ENCODE assay signal across 8 cellular contexts in the genomic region with DNA sequence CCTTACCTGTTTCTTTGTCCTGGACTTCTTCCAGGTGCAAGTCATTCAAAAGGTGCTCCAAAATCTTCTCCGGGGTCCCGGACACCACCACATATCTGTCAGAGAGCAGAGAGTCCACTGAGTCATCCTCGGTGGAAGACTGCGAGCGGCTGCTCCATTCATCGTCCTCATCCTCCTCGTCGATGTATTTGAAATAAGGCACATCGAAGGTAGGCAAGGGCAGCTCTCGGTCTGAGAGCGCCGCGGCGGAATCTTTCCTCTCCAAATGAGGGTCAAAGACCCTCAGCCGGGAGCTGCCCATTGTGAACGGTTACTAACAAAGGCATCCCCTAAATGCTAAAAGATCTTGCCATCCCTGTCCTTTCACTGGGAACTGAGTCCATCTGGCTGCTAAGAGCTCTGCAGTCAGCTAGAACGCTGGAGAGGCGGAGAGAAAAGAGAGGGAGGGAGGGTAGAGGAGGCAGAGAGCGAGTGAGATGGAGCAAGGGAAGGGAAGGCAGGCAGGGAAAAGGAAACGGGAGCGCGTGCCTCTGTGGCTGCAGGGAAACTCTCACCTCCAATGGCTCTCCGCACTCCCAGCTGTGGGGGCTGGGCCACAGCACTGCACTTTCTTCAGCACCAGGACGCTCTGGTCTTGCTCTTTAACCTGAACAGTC.
DNase-seq lines count a peak whose midpoint lies in the region; ATAC-seq and TF ChIP-seq lines count a peak whose summit lies in the region.

No MANE protein-coding gene starts in this region.

- H3K4me1 Mint-ChIP-seq in activated T-cell treated with anti-CD3 and anti-CD28 coated beads, Interleukin-2, amount 50 U/mL, for 24 hours (ENCODE audit: low read depth), result no peaks in the 10 kb centered on the region

- ATAC-seq in GM19467 (IDR thresholded peaks at IDR 0.05; ENCODE audit: unreplicated experiment) (no peak), GM21737 (IDR thresholded peaks at IDR 0.05; ENCODE audit: unreplicated experiment) (no peak)

- H3K9ac ChIP-seq in adipocyte (ENCODE audit: low read length), result peak overlapping the region; percentile 59

- TF ChIP-seq EP300 in ovary (IDR thresholded peaks at IDR 0.05), result no peak

- H3K4me3 Mint-ChIP-seq in activated T-cell treated with anti-CD3 and anti-CD28 coated beads, Interleukin-2, amount 50 U/mL, for 24 hours, result no peak overlapping the region

- no peaks in the 10 kb centered on the region for H3K36me3 Mint-ChIP-seq in activated T-cell treated with anti-CD3 and anti-CD28 coated beads, Interleukin-2, amount 50 U/mL, for 24 hours (ENCODE audit: low read depth)

- TF ChIP-seq CTCF in left ventricle myocardium inferior (IDR thresholded peaks at IDR 0.05; ENCODE audit: borderline replicate concordance) (no peak), ovary (IDR thresholded peaks at IDR 0.05) (no peak), breast epithelium (IDR thresholded peaks at IDR 0.05) (no peak)

- H3K27ac ChIP-seq in left ventricle myocardium inferior (replicated peaks) (peak overlapping the region; percentile 32), ovary (no peak overlapping the region), breast epithelium (no peak overlapping the region)

- H3K36me3 ChIP-seq in adipocyte (ENCODE audit: control insufficient read depth, insufficient read depth, low read length, severe bottlenecking) (no peaks in the 10 kb centered on the region), left ventricle myocardium inferior (peaks cover 39% of the 10 kb centered on the region), ovary (no peaks in the 10 kb centered on the region), breast epithelium (no peaks in the 10 kb centered on the region)

- DNase-seq in DMS 273 treated with DMSO at 0.1 percent for 48 hours (lab: John Stamatoyannopoulos, UW) (peak; percentile 96), adipocyte (ENCODE audit: low read depth) (peak; percentile 54), left ventricle myocardium inferior (peak; percentile 32), ovary (peak; percentile 28 to 41 (median 36)), breast epithelium (ENCODE audit: low spot score in 2 of 2) (no peak)
- DNase-seq in activated T-cell treated with anti-CD3 and anti-CD28 coated beads, Interleukin-2, amount 50 U/mL, for 24 hours, result no peak

- H3K9me3 ChIP-seq in adipocyte (ENCODE audit: control insufficient read depth, low read length) (no peaks in the 10 kb centered on the region), left ventricle myocardium inferior (replicated peaks) (no peaks in the 10 kb centered on the region), ovary (no peaks in the 10 kb centered on the region), breast epithelium (no peaks in the 10 kb centered on the region)

- H3K27ac Mint-ChIP-seq in activated T-cell treated with anti-CD3 and anti-CD28 coated beads, Interleukin-2, amount 50 U/mL, for 24 hours, result no peak overlapping the region

- intact Hi-C loops in left ventricle myocardium inferior (cut with micrococcal nuclease) (no loop called here), ovary (cut with DNase I) (no loop called here), breast epithelium (cut with DNase I; ENCODE audit: low total_unique reads) (no loop called here)

- no peak for TF ChIP-seq POLR2A in ovary (IDR thresholded peaks at IDR 0.05)
- no peak for TF ChIP-seq POLR2A in breast epithelium (IDR thresholded peaks at IDR 0.05)

- no peaks in the 10 kb centered on the region for H3K9me3 Mint-ChIP-seq in activated T-cell treated with anti-CD3 and anti-CD28 coated beads, Interleukin-2, amount 50 U/mL, for 24 hours

- peak overlapping the region; percentile 80 for H3K4me3 ChIP-seq in adipocyte (ENCODE audit: low read length)
- H3K4me3 ChIP-seq in left ventricle myocardium inferior, result peak overlapping the region; percentile 52
- peak overlapping the region; percentile 26 for H3K4me3 ChIP-seq in ovary
- peak overlapping the region in 1 of 3 donors; percentile 18 for H3K4me3 ChIP-seq in breast epithelium

- no peaks in the 10 kb centered on the region for H3K27me3 Mint-ChIP-seq in activated T-cell treated with anti-CD3 and anti-CD28 coated beads, Interleukin-2, amount 50 U/mL, for 24 hours

- H3K27me3 ChIP-seq in adipocyte (replicated peaks; ENCODE audit: control insufficient read depth, insufficient read depth, low read length) (peaks cover 10% of the 10 kb centered on the region), left ventricle myocardium inferior (ENCODE audit: low read depth) (peaks cover 20% of the 10 kb centered on the region), ovary (no peaks in the 10 kb centered on the region), breast epithelium (no peaks in the 10 kb centered on the region)

- 7 to 20% (median 10%) methylated on average over 24 of the region's 24 CpGs for WGBS in ovary, 3 donors

- H3K4me1 ChIP-seq in adipocyte (ENCODE audit: control insufficient read depth, insufficient read depth, low read length), result peaks cover 3% of the 10 kb centered on the region
- peaks cover 23% of the 10 kb centered on the region for H3K4me1 ChIP-seq in left ventricle myocardium inferior
- H3K4me1 ChIP-seq in ovary (ENCODE audit: insufficient read depth), result peaks cover 2% of the 10 kb centered on the region
- no peaks in the 10 kb centered on the region for H3K4me1 ChIP-seq in breast epithelium

Comparison
In these comparisons a context has a peak if more than half of its experiments do, and no peak if none do; other contexts are left out.
1. DNase-seq: peak in DMS 273 treated with DMSO at 0.1 percent for 48 hours (single experiment), adipocyte (single experiment), left ventricle myocardium inferior (single experiment) and ovary (5 of 5); none in breast epithelium (0 of 2) and activated T-cell treated with anti-CD3 and anti-CD28 coated beads, Interleukin-2, amount 50 U/mL, for 24 hours (single experiment).